Comparison of ENCODE assay signal across 1 cellular context in genomic region chr1:15350151-15350550, GRCh38.
TF ChIP-seq lines count a peak whose summit lies in the region.

No MANE protein-coding gene starts in this region.

TF ChIP-seq in HepG2, 621 proteins besides CTCF, POLR2A, EP300 and RAD21 (continued from another document):
- TF ChIP-seq SKIL (CRISPR knock-in tag; IDR thresholded peaks at IDR 0.05; ENCODE audit: borderline replicate concordance) (no peak), MAZ (IDR thresholded peaks at IDR 0.05; ENCODE audit: borderline replicate concordance, low read depth, low read length) (no peak), MAZ (CRISPR knock-in tag; IDR thresholded peaks at IDR 0.05; ENCODE audit: low read depth) (no peak), SAP130 (CRISPR knock-in tag; IDR thresholded peaks at IDR 0.05; ENCODE audit: low read depth) (no peak), RBM39 (IDR thresholded peaks at IDR 0.05; ENCODE audit: low read depth, low read length, poor library complexity, severe bottlenecking) (no peak)
- TF ChIP-seq, protein P1, sequence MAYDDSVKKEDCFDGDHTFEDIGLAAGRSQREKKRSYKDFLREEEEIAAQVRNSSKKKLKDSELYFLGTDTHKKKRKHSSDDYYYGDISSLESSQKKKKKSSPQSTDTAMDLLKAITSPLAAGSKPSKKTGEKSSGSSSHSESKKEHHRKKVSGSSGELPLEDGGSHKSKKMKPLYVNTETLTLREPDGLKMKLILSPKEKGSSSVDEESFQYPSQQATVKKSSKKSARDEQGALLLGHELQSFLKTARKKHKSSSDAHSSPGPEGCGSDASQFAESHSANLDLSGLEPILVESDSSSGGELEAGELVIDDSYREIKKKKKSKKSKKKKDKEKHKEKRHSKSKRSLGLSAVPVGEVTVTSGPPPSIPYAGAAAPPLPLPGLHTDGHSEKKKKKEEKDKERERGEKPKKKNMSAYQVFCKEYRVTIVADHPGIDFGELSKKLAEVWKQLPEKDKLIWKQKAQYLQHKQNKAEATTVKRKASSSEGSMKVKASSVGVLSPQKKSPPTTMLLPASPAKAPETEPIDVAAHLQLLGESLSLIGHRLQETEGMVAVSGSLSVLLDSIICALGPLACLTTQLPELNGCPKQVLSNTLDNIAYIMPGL (CRISPR knock-in tag; IDR thresholded peaks at IDR 0.05; ENCODE audit: borderline replicate concordance in 1 of 2, low read depth in 1 of 2): no peak
- TF ChIP-seq, protein P2, sequence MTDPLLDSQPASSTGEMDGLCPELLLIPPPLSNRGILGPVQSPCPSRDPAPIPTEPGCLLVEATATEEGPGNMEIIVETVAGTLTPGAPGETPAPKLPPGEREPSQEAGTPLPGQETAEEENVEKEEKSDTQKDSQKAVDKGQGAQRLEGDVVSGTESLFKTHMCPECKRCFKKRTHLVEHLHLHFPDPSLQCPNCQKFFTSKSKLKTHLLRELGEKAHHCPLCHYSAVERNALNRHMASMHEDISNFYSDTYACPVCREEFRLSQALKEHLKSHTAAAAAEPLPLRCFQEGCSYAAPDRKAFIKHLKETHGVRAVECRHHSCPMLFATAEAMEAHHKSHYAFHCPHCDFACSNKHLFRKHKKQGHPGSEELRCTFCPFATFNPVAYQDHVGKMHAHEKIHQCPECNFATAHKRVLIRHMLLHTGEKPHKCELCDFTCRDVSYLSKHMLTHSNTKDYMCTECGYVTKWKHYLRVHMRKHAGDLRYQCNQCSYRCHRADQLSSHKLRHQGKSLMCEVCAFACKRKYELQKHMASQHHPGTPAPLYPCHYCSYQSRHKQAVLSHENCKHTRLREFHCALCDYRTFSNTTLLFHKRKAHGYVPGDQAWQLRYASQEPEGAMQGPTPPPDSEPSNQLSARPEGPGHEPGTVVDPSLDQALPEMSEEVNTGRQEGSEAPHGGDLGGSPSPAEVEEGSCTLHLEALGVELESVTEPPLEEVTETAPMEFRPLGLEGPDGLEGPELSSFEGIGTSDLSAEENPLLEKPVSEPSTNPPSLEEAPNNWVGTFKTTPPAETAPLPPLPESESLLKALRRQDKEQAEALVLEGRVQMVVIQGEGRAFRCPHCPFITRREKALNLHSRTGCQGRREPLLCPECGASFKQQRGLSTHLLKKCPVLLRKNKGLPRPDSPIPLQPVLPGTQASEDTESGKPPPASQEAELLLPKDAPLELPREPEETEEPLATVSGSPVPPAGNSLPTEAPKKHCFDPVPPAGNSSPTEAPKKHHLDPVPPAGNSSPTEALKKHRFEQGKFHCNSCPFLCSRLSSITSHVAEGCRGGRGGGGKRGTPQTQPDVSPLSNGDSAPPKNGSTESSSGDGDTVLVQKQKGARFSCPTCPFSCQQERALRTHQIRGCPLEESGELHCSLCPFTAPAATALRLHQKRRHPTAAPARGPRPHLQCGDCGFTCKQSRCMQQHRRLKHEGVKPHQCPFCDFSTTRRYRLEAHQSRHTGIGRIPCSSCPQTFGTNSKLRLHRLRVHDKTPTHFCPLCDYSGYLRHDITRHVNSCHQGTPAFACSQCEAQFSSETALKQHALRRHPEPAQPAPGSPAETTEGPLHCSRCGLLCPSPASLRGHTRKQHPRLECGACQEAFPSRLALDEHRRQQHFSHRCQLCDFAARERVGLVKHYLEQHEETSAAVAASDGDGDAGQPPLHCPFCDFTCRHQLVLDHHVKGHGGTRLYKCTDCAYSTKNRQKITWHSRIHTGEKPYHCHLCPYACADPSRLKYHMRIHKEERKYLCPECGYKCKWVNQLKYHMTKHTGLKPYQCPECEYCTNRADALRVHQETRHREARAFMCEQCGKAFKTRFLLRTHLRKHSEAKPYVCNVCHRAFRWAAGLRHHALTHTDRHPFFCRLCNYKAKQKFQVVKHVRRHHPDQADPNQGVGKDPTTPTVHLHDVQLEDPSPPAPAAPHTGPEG (CRISPR knock-in tag; IDR thresholded peaks at IDR 0.05): no peak
